In the genomic region with DNA sequence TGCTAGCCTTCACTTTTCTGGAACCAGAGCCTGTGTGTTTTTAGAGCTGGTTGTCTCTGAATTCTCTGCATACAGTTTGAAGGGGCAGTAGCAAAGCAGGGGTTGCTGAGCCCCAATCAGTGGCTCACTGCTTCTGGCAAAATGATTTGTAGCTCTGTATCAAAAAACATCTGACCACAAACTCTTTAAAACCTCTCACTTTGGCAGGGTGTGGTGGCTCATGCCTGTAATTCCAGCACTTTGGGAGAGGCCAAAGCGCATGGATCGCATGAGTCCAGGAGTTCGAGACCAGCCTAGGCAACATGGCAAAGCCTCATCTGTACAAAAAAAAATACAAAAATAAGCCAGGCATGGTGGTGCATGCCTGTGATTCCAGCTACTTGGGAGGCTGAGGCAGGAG, we compare ENCODE assay signal across 14 cellular contexts. TPM values are rescaled to one million over a fixed set of nuclear protein-coding genes. Genes with fewer than 3 reads are reported as not detected.
DNase-seq lines count a peak whose midpoint lies in the region; ATAC-seq, FAIRE-seq and TF ChIP-seq lines count a peak whose summit lies in the region.
"Had no signal": no experiment of that assay in that cellular context is flagged by ENCODE, and none has a peak within 500 bp of the region (broad histone marks: within the 10 kb centered on the region; RNA-seq: fewer than 3 reads in every experiment).

No MANE protein-coding gene starts in this region.

- H3K9me3 ChIP-seq in MM.1S (replicated peaks; ENCODE audit: insufficient read depth, low read length) (no peaks in the 10 kb centered on the region), esophagus muscularis mucosa (no peaks in the 10 kb centered on the region), psoas muscle (no peaks in the 10 kb centered on the region), small intestine (ENCODE audit: control insufficient read depth, low read depth) (no peaks in the 10 kb centered on the region)

- no peak overlapping the region for H3K9ac ChIP-seq in MM.1S (ENCODE audit: low read length)
- H3K9ac ChIP-seq: parathyroid adenoma had no signal

- H3K36me3 ChIP-seq in MM.1S (replicated peaks; ENCODE audit: insufficient read depth, low read length) (no peaks in the 10 kb centered on the region), esophagus muscularis mucosa (no peaks in the 10 kb centered on the region), psoas muscle (ENCODE audit: insufficient read depth in 1 of 2, low read depth in 1 of 2) (no peaks in the 10 kb centered on the region), small intestine (ENCODE audit: control insufficient read depth in 2 of 2, insufficient read depth in 2 of 2, low read length in 2 of 2) (peaks cover 0 to 2% of the 10 kb centered on the region in 2 donors)

- no peak for TF ChIP-seq EP300 in esophagus muscularis mucosa (IDR thresholded peaks at IDR 0.05)

- H3K4me1 ChIP-seq in MM.1S (ENCODE audit: low read length) (peaks cover 17% of the 10 kb centered on the region), esophagus muscularis mucosa (peaks cover 29 to 69% (median 62%) of the 10 kb centered on the region in 4 donors), psoas muscle (peaks cover 35% of the 10 kb centered on the region), small intestine (ENCODE audit: control insufficient read depth in 2 of 2, insufficient read depth in 1 of 2, low read depth in 1 of 2, low read length in 1 of 2) (peaks cover 3 to 15% of the 10 kb centered on the region in 2 donors)

- peaks cover 11% of the 10 kb centered on the region for H3K9me3 Mint-ChIP-seq in activated CD4-positive, alpha-beta T cell treated with anti-CD3 and anti-CD28 coated beads, Interleukin-2, amount 10 ng/mL, durations not matched to agents 24 days and 14 days

- intact Hi-C loops in activated CD4-positive, alpha-beta T cell treated with anti-CD3 and anti-CD28 coated beads, Interleukin-2, amount 10 ng/mL, durations not matched to agents 24 days and 14 days (cut with micrococcal nuclease): loop anchor here (5.0 to 10.0 kb wide), 6 partner anchors 153 to 1985 kb away; a partner anchor contains a TSS
- intact Hi-C loops in esophagus muscularis mucosa (cut with DNase I) (no loop called here), psoas muscle (cut with DNase I) (loop anchor here in 1 of 2 donors (5.0 kb wide), 1 partner anchor 48 kb away; no protein-coding TSS in a partner anchor)

- peaks cover 64% of the 10 kb centered on the region for H3K79me2 ChIP-seq in MM.1S (ENCODE audit: low read length)

- peak; percentile 55 for DNase-seq in activated CD4-positive, alpha-beta T cell treated with anti-CD3 and anti-CD28 coated beads, Interleukin-2, amount 10 ng/mL, durations not matched to agents 24 days and 14 days
- no peak for DNase-seq in activated CD4-positive, alpha-beta T cell treated with anti-CD3 and anti-CD28 coated beads for 48 hours
- DNase-seq in MM.1S (no peak), esophagus muscularis mucosa (ENCODE audit: extremely low spot score) (peak; percentile 19), psoas muscle (no peak), Ammon's horn (ENCODE audit: low spot score) (no peak), small intestine (no peak)
- DNase-seq in activated naive CD4-positive, alpha-beta T cell treated with anti-CD3 and anti-CD28 coated beads, Interleukin-2, amount 50 U/mL, for 16 hours: no peak
- DNase-seq: activated CD4-positive, alpha-beta T cell treated with anti-CD3 and anti-CD28 coated beads for 4 hours; hypothalamus; NCI-H1417 treated with DMSO at 0.1 percent for 48 hours had no signal

- WGBS in esophagus muscularis mucosa: 86% methylated on average over 3 of the region's 3 CpGs
- WGBS in psoas muscle, 3 donors: 87 to 93% (median 88%) methylated on average over 3 of the region's 3 CpGs
- WGBS in small intestine, 3 donors: 79 to 90% (median 83%) methylated on average over 3 of the region's 3 CpGs

- no peak overlapping the region for H2AFZ ChIP-seq in MM.1S (ENCODE audit: low read length)
- H2AFZ ChIP-seq: parathyroid adenoma had no signal

- H3K27me3 Mint-ChIP-seq in activated CD4-positive, alpha-beta T cell treated with anti-CD3 and anti-CD28 coated beads, Interleukin-2, amount 10 ng/mL, durations not matched to agents 24 days and 14 days: peaks cover 4% of the 10 kb centered on the region

- H3F3A ChIP-seq in MM.1S (ENCODE audit: insufficient read depth, low read length): no peaks in the 10 kb centered on the region

- peaks cover 7% of the 10 kb centered on the region for H3K36me3 Mint-ChIP-seq in activated CD4-positive, alpha-beta T cell treated with anti-CD3 and anti-CD28 coated beads, Interleukin-2, amount 10 ng/mL, durations not matched to agents 24 days and 14 days (ENCODE audit: low read depth)

- peaks cover 40% of the 10 kb centered on the region for H3K4me1 Mint-ChIP-seq in activated CD4-positive, alpha-beta T cell treated with anti-CD3 and anti-CD28 coated beads, Interleukin-2, amount 10 ng/mL, durations not matched to agents 24 days and 14 days

- no peaks in the 10 kb centered on the region for H3K9me2 ChIP-seq in MM.1S (replicated peaks; ENCODE audit: insufficient read depth, low read length)

- no peak for FAIRE-seq in small intestine (lab: Jason Lieb, UNC)
- FAIRE-seq: A204.1, RCC 7860 had no signal

- no peaks in the 10 kb centered on the region for H4K20me1 ChIP-seq in MM.1S (ENCODE audit: insufficient read depth, low read length)

- H3K27ac ChIP-seq in MM.1S (ENCODE audit: low read length) (no peak overlapping the region), esophagus muscularis mucosa (replicated peaks in 1 of 4) (peak overlapping the region; percentile 89 to 97 (median 94)), psoas muscle (no peak overlapping the region), small intestine (ENCODE audit: low read depth in 1 of 2, low read length in 1 of 2) (no peak overlapping the region)
- H3K27ac ChIP-seq: parathyroid adenoma had no signal

- H3K27me3 ChIP-seq in MM.1S (replicated peaks; ENCODE audit: insufficient read depth, low read length): no peaks in the 10 kb centered on the region
- H3K27me3 ChIP-seq in esophagus muscularis mucosa: no peaks in the 10 kb centered on the region
- H3K27me3 ChIP-seq in psoas muscle (ENCODE audit: insufficient read depth in 3 of 3, low read length in 2 of 3): no peaks in the 10 kb centered on the region
- no peaks in the 10 kb centered on the region for H3K27me3 ChIP-seq in small intestine (ENCODE audit: control insufficient read depth in 2 of 2, insufficient read depth in 2 of 2, low read length in 2 of 2)

- H3K27ac Mint-ChIP-seq in activated CD4-positive, alpha-beta T cell treated with anti-CD3 and anti-CD28 coated beads, Interleukin-2, amount 10 ng/mL, durations not matched to agents 24 days and 14 days: no peak overlapping the region

- TF ChIP-seq POLR2A in esophagus muscularis mucosa (IDR thresholded peaks at IDR 0.05; ENCODE audit: low read depth): no peak

- TF ChIP-seq CTCF in MM.1S (IDR thresholded peaks at IDR 0.05; ENCODE audit: low read length) (no peak), esophagus muscularis mucosa (IDR thresholded peaks at IDR 0.05) (no peak), psoas muscle (IDR thresholded peaks at IDR 0.05) (no peak)

- no peak for ATAC-seq in psoas muscle

- H3K4me3 ChIP-seq in MM.1S (ENCODE audit: low read length) (no peak overlapping the region), esophagus muscularis mucosa (peak overlapping the region; percentile 78 to 95 (median 90)), psoas muscle (peak overlapping the region; percentile 93), small intestine (ENCODE audit: low read depth in 1 of 2, low read length in 2 of 2) (no peak overlapping the region)

- H3K4me3 Mint-ChIP-seq in activated CD4-positive, alpha-beta T cell treated with anti-CD3 and anti-CD28 coated beads, Interleukin-2, amount 10 ng/mL, durations not matched to agents 24 days and 14 days: peak overlapping the region; percentile 96

- H3K4me2 ChIP-seq in MM.1S (ENCODE audit: low read depth, low read length): peak overlapping the region; percentile 92; the same call in 1 of the 2 replicates

RNA-seq across cellular contexts. Expression of a gene that starts 28.3 kb away (rescaled TPM):
- 19.1 and 20.4 TPM in 2 replicates for total RNA-seq in activated CD4-positive, alpha-beta T cell treated with anti-CD3 and anti-CD28 coated beads, Interleukin-2, amount 10 ng/mL, durations not matched to agents 24 days and 14 days
- total RNA-seq in esophagus muscularis mucosa: 100 to 1,000 TPM; 106 to 166 (median 121) TPM
- 10 to 100 TPM; 23.8 to 37.0 (median 29.6) TPM for total RNA-seq in psoas muscle
- 10 to 100 TPM in 1 of 3 donors, 1 to 10 TPM in 2; 5.2 to 28.6 (median 6.7) TPM for polyA plus RNA-seq in psoas muscle
- 10 to 100 TPM in 2 of 3 donors, 1 to 10 TPM in 1; 8.0 to 20.4 (median 13.2) TPM for polyA plus RNA-seq in small intestine

Comparison
In these comparisons a context has a peak if more than half of its experiments do, and no peak if none do; other contexts are left out.
1. DNase-seq: peak in activated CD4-positive, alpha-beta T cell treated with anti-CD3 and anti-CD28 coated beads, Interleukin-2, amount 10 ng/mL, durations not matched to agents 24 days and 14 days (single experiment) and esophagus muscularis mucosa (single experiment); none in activated CD4-positive, alpha-beta T cell treated with anti-CD3 and anti-CD28 coated beads for 48 hours (single experiment), MM.1S (single experiment), psoas muscle (0 of 2), Ammon's horn (single experiment), activated naive CD4-positive, alpha-beta T cell treated with anti-CD3 and anti-CD28 coated beads, Interleukin-2, amount 50 U/mL, for 16 hours (single experiment) and small intestine (single experiment).
2. H3K27ac ChIP-seq: peak in esophagus muscularis mucosa (4 of 4); none in MM.1S (single experiment), psoas muscle (single experiment) and small intestine (0 of 2).
3. H3K4me3 ChIP-seq: peak in esophagus muscularis mucosa (4 of 4) and psoas muscle (single experiment); none in MM.1S (single experiment) and small intestine (0 of 2).